ENCODE assay signal across 1 cellular context in the genomic region with DNA sequence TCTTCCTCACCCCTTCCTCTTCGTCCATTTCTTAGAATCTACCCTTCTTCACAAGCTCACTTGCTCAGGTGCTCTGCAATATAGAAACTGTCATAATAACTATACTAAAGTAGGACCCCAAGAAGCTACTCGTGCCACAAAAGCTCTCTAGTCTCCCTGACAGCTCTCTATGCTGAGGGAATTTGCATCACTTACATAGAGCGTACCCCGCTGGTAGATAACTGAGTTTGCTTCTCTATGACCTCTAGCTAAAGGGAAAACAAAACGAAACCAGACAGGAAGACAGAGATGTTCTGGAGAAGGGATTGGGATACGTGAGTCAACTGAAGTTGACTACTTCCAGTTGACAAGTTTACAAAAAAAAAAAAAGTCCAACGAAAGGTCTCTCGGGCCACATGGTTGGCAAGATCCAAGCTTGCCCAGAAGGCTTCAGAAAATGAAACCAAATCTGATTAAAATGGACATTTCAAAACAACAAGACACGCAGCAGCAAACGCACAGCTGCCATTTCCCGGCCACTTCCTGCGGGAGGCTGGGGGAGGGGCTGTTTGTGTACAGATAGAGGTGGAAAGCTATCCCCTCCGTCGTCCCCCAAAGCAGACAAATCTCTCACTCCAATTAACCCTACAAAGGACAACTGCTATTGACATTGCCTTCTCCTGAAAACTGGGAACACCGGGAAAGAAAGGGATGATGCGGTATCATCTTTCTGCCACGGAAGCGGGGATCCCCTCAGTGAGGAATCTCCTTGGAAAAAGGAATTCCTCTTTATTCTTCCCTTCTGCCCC.
TF ChIP-seq lines count a peak whose summit lies in the region.

No MANE protein-coding gene starts in this region.

TF ChIP-seq in HEK293, 187 proteins besides CTCF, POLR2A, EP300 and RAD21 (continued from another document and continues in another):
- TF ChIP-seq, protein P1, sequence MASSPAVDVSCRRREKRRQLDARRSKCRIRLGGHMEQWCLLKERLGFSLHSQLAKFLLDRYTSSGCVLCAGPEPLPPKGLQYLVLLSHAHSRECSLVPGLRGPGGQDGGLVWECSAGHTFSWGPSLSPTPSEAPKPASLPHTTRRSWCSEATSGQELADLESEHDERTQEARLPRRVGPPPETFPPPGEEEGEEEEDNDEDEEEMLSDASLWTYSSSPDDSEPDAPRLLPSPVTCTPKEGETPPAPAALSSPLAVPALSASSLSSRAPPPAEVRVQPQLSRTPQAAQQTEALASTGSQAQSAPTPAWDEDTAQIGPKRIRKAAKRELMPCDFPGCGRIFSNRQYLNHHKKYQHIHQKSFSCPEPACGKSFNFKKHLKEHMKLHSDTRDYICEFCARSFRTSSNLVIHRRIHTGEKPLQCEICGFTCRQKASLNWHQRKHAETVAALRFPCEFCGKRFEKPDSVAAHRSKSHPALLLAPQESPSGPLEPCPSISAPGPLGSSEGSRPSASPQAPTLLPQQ (tag by site-specific recombination; IDR thresholded peaks at IDR 0.05): 0 out of 2 replicates have a peak, but pooled peaks have one; percentile 29
- 0 out of 2 replicates have a peak, but pooled peaks have one; percentile 26 for TF ChIP-seq ZNF660 (tag by site-specific recombination; IDR thresholded peaks at IDR 0.05)
- TF ChIP-seq ZNF629 (tag by site-specific recombination; IDR thresholded peaks at IDR 0.05): peak; percentile 45
- peak; percentile 51; the same call in 1 of the 2 replicates for TF ChIP-seq YY1 (tag by site-specific recombination; IDR thresholded peaks at IDR 0.05)
- TF ChIP-seq, protein P2, sequence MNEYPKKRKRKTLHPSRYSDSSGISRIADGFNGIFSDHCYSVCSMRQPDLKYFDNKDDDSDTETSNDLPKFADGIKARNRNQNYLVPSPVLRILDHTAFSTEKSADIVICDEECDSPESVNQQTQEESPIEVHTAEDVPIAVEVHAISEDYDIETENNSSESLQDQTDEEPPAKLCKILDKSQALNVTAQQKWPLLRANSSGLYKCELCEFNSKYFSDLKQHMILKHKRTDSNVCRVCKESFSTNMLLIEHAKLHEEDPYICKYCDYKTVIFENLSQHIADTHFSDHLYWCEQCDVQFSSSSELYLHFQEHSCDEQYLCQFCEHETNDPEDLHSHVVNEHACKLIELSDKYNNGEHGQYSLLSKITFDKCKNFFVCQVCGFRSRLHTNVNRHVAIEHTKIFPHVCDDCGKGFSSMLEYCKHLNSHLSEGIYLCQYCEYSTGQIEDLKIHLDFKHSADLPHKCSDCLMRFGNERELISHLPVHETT (tag by site-specific recombination; IDR thresholded peaks at IDR 0.05): 0 out of 2 replicates have a peak, but pooled peaks have one; percentile 18
- no peak for TF ChIP-seq ZNF24 (tag by site-specific recombination; IDR thresholded peaks at IDR 0.05)
- TF ChIP-seq ZBTB6 (tag by site-specific recombination; IDR thresholded peaks at IDR 0.05): peak; percentile 94
- TF ChIP-seq MZF1 (tag by site-specific recombination; IDR thresholded peaks at IDR 0.05; ENCODE audit: borderline replicate concordance): 0 out of 2 replicates have a peak, but pooled peaks have one; percentile 61
- peak; percentile 91 for TF ChIP-seq IKZF3 (tag by site-specific recombination; IDR thresholded peaks at IDR 0.05)
- TF ChIP-seq ZNF785 (tag by site-specific recombination; IDR thresholded peaks at IDR 0.05): no peak
- peak; percentile 8; the same call in 1 of the 2 replicates for TF ChIP-seq ZBTB21 (tag by site-specific recombination; IDR thresholded peaks at IDR 0.05)
- TF ChIP-seq, protein P3, sequence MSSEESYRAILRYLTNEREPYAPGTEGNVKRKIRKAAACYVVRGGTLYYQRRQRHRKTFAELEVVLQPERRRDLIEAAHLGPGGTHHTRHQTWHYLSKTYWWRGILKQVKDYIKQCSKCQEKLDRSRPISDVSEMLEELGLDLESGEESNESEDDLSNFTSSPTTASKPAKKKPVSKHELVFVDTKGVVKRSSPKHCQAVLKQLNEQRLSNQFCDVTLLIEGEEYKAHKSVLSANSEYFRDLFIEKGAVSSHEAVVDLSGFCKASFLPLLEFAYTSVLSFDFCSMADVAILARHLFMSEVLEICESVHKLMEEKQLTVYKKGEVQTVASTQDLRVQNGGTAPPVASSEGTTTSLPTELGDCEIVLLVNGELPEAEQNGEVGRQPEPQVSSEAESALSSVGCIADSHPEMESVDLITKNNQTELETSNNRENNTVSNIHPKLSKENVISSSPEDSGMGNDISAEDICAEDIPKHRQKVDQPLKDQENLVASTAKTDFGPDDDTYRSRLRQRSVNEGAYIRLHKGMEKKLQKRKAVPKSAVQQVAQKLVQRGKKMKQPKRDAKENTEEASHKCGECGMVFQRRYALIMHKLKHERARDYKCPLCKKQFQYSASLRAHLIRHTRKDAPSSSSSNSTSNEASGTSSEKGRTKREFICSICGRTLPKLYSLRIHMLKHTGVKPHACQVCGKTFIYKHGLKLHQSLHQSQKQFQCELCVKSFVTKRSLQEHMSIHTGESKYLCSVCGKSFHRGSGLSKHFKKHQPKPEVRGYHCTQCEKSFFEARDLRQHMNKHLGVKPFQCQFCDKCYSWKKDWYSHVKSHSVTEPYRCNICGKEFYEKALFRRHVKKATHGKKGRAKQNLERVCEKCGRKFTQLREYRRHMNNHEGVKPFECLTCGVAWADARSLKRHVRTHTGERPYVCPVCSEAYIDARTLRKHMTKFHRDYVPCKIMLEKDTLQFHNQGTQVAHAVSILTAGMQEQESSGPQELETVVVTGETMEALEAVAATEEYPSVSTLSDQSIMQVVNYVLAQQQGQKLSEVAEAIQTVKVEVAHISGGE (tag by site-specific recombination; conservative IDR thresholded peaks at IDR 0.05; ENCODE audit: low read depth): 0 out of 2 replicates have a peak, but pooled peaks have one; percentile 14
- TF ChIP-seq FEZF1 (tag by site-specific recombination; IDR thresholded peaks at IDR 0.05): peak; percentile 84
- peak; percentile 92 for TF ChIP-seq ZNF366 (tag by site-specific recombination; conservative IDR thresholded peaks at IDR 0.05)
- TF ChIP-seq ZNF664 (tag by site-specific recombination; IDR thresholded peaks at IDR 0.05): no peak
- no peak for TF ChIP-seq ZNF530 (tag by site-specific recombination; IDR thresholded peaks at IDR 0.05; ENCODE audit: low read depth)
- TF ChIP-seq ZEB2 (tag by site-specific recombination; IDR thresholded peaks at IDR 0.05): peak; percentile 13; the same call in 1 of the 2 replicates
- peak; percentile 82 for TF ChIP-seq PRDM1 (tag by site-specific recombination; IDR thresholded peaks at IDR 0.05)
- TF ChIP-seq YY2 (tag by site-specific recombination; IDR thresholded peaks at IDR 0.05): peak; percentile 41; the same call in 1 of the 2 replicates
- 0 out of 2 replicates have a peak, but pooled peaks have one; percentile 27 for TF ChIP-seq ZBTB20 (tag by site-specific recombination; IDR thresholded peaks at IDR 0.05)
- TF ChIP-seq, protein P4, sequence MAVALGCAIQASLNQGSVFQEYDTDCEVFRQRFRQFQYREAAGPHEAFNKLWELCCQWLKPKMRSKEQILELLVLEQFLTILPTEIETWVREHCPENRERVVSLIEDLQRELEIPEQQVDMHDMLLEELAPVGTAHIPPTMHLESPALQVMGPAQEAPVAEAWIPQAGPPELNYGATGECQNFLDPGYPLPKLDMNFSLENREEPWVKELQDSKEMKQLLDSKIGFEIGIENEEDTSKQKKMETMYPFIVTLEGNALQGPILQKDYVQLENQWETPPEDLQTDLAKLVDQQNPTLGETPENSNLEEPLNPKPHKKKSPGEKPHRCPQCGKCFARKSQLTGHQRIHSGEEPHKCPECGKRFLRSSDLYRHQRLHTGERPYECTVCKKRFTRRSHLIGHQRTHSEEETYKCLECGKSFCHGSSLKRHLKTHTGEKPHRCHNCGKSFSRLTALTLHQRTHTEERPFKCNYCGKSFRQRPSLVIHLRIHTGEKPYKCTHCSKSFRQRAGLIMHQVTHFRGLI (tag by site-specific recombination; IDR thresholded peaks at IDR 0.05): no peak
- TF ChIP-seq, protein P5, sequence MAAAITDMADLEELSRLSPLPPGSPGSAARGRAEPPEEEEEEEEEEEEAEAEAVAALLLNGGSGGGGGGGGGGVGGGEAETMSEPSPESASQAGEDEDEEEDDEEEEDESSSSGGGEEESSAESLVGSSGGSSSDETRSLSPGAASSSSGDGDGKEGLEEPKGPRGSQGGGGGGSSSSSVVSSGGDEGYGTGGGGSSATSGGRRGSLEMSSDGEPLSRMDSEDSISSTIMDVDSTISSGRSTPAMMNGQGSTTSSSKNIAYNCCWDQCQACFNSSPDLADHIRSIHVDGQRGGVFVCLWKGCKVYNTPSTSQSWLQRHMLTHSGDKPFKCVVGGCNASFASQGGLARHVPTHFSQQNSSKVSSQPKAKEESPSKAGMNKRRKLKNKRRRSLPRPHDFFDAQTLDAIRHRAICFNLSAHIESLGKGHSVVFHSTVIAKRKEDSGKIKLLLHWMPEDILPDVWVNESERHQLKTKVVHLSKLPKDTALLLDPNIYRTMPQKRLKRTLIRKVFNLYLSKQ (tag by site-specific recombination; IDR thresholded peaks at IDR 0.05; ENCODE audit: borderline replicate concordance): no peak
- TF ChIP-seq HOXC10 (CRISPR knock-in tag; IDR thresholded peaks at IDR 0.05): no peak
- TF ChIP-seq ZNF221 (tag by site-specific recombination; IDR thresholded peaks at IDR 0.05; ENCODE audit: borderline replicate concordance): no peak
- peak; percentile 72; the same call in 1 of the 2 replicates for TF ChIP-seq ZNF600 (tag by site-specific recombination; IDR thresholded peaks at IDR 0.05)
- TF ChIP-seq ZNF558 (tag by site-specific recombination; IDR thresholded peaks at IDR 0.05): 0 out of 2 replicates have a peak, but pooled peaks have one; percentile 13
- TF ChIP-seq HIC1 (tag by site-specific recombination; IDR thresholded peaks at IDR 0.05): no peak
- TF ChIP-seq KLF10 (tag by site-specific recombination; IDR thresholded peaks at IDR 0.05): 0 out of 2 replicates have a peak, but pooled peaks have one; percentile 27
- TF ChIP-seq, protein P6, sequence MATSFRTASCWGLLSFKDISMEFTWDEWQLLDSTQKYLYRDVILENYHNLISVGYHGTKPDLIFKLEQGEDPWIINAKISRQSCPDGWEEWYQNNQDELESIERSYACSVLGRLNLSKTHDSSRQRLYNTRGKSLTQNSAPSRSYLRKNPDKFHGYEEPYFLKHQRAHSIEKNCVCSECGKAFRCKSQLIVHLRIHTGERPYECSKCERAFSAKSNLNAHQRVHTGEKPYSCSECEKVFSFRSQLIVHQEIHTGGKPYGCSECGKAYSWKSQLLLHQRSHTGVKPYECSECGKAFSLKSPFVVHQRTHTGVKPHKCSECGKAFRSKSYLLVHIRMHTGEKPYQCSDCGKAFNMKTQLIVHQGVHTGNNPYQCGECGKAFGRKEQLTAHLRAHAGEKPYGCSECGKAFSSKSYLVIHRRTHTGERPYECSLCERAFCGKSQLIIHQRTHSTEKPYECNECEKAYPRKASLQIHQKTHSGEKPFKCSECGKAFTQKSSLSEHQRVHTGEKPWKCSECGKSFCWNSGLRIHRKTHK (tag by site-specific recombination; IDR thresholded peaks at IDR 0.05): no peak
- TF ChIP-seq ZNF274 (IDR thresholded peaks at IDR 0.05; ENCODE audit: low read length): no peak
- no peak for TF ChIP-seq ZNF274 (tag by site-specific recombination; IDR thresholded peaks at IDR 0.05; ENCODE audit: borderline replicate concordance)
- TF ChIP-seq ZNF391 (tag by site-specific recombination; IDR thresholded peaks at IDR 0.05; ENCODE audit: borderline replicate concordance, low read depth): 0 out of 2 replicates have a peak, but pooled peaks have one; percentile 21
- TF ChIP-seq, protein P7, sequence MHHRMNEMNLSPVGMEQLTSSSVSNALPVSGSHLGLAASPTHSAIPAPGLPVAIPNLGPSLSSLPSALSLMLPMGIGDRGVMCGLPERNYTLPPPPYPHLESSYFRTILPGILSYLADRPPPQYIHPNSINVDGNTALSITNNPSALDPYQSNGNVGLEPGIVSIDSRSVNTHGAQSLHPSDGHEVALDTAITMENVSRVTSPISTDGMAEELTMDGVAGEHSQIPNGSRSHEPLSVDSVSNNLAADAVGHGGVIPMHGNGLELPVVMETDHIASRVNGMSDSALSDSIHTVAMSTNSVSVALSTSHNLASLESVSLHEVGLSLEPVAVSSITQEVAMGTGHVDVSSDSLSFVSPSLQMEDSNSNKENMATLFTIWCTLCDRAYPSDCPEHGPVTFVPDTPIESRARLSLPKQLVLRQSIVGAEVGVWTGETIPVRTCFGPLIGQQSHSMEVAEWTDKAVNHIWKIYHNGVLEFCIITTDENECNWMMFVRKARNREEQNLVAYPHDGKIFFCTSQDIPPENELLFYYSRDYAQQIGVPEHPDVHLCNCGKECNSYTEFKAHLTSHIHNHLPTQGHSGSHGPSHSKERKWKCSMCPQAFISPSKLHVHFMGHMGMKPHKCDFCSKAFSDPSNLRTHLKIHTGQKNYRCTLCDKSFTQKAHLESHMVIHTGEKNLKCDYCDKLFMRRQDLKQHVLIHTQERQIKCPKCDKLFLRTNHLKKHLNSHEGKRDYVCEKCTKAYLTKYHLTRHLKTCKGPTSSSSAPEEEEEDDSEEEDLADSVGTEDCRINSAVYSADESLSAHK (tag by site-specific recombination; IDR thresholded peaks at IDR 0.05): 0 out of 2 replicates have a peak, but pooled peaks have one; percentile 26
- peak; percentile 94 for TF ChIP-seq ZBTB17 (tag by site-specific recombination; IDR thresholded peaks at IDR 0.05)
- TF ChIP-seq, protein P8, sequence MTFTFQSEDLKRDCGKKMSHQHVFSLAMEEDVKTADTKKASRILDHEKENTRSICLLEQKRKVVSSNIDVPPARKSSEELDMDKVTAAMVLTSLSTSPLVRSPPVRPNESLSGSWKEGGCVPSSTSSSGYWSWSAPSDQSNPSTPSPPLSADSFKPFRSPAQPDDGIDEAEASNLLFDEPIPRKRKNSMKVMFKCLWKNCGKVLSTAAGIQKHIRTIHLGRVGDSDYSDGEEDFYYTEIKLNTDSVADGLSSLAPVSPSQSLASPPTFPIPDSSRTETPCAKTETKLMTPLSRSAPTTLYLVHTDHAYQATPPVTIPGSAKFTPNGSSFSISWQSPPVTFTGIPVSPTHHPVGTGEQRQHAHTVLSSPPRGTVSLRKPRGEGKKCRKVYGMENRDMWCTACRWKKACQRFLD (tag by site-specific recombination; IDR thresholded peaks at IDR 0.05): no peak
